ENCODE assay signal across 8 cellular contexts in the genomic region with DNA sequence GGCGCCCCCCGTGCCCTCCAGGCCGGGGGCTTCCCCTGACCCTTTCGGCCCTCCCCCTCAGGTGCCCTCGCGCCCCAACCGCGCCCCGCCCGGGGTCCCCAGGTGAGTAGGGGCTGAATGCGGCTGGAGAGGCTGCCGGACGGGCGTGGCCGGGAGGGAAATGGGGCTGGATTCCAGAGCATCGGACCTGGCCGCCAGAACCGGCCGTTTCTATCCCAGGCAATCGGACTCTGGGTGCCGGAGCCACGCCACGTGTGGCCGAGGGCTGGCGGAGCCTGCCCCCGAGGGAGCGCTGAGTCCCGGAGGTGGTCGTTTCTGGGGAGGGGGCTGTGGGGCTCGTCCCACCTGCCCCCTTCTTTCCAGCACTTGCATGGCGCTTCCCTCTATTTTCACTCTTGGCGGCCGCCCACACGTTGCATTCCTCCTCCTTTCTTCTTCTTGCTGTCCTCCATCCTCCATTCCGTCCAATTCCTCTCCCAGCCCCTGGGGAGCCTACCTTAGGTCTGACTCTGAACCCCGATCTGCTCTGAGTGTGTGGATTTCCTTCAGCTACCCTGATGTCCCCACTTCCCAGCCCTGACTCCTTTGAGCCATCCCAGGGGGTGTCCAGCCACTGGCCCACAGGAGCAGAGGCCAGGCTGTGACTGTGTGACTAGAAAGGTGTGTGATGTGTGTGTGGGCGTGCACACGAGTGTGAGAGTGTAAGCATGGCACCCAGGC. TPM values are rescaled to one million over a fixed set of nuclear protein-coding genes. Genes with fewer than 3 reads are reported as not detected.
DNase-seq lines count a peak whose midpoint lies in the region; ATAC-seq, FAIRE-seq and TF ChIP-seq lines count a peak whose summit lies in the region.

No MANE protein-coding gene starts in this region.

- peak overlapping the region; percentile 87 for H3K56ac ChIP-seq in mesendoderm (ENCODE audit: low read length)

- H3K9ac ChIP-seq in BLaER1 (peak overlapping the region; percentile 81), astrocyte (ENCODE audit: low read length) (peak overlapping the region; percentile 43), mesendoderm (ENCODE audit: low read length) (peak overlapping the region; percentile 69)

- H3K79me2 ChIP-seq in astrocyte (ENCODE audit: insufficient read depth, low read length): peaks cover 3% of the 10 kb centered on the region
- H3K79me2 ChIP-seq in mesendoderm (ENCODE audit: control insufficient read depth, insufficient read depth, low read length): no peaks in the 10 kb centered on the region

- H3K36me3 ChIP-seq in BLaER1 (peaks cover 21% of the 10 kb centered on the region; the same call in 1 of the 2 replicates), HEK293 (ENCODE audit: control insufficient read depth in 2 of 2, insufficient read depth in 1 of 2, low read length in 2 of 2) (peaks cover 0 to 27% of the 10 kb centered on the region in 2 experiments; a peak in 1 of 3 replicates), astrocyte (ENCODE audit: insufficient read depth, low read length) (no peaks in the 10 kb centered on the region), mesendoderm (ENCODE audit: control insufficient read depth, insufficient read depth, low read length) (no peaks in the 10 kb centered on the region)

- H3K36me3 Mint-ChIP-seq in astrocyte (ENCODE audit: low read depth, unreplicated experiment): peaks cover 18% of the 10 kb centered on the region

- no peak overlapping the region for H4K8ac ChIP-seq in mesendoderm (ENCODE audit: low read depth, low read length)

- H2BK120ac ChIP-seq in mesendoderm (ENCODE audit: low read depth, low read length): no peak overlapping the region

- no CpG with 5 or more reads among the region's 38 CpGs for WGBS in mesendoderm (ENCODE audit: extremely low coverage, insufficient coverage, low lambda C conversion rate)

- H3K4ac ChIP-seq in mesendoderm (ENCODE audit: low read depth, low read length): no peak overlapping the region

- H3K27me3 ChIP-seq in BLaER1 (peaks cover 12% of the 10 kb centered on the region; the same call in 1 of the 2 replicates), astrocyte (ENCODE audit: insufficient read depth, low read length) (no peaks in the 10 kb centered on the region), mesendoderm (ENCODE audit: insufficient read depth, low read length, poor library complexity) (no peaks in the 10 kb centered on the region)

- H4K5ac ChIP-seq in mesendoderm (ENCODE audit: low read length): no peak overlapping the region

- peak overlapping the region; percentile 81 for H3K27ac Mint-ChIP-seq in astrocyte (ENCODE audit: unreplicated experiment)

- H2AFZ ChIP-seq in astrocyte (ENCODE audit: low read depth, low read length): no peak overlapping the region

- no peak for TF ChIP-seq CTCF in HEK293 (tag by site-specific recombination; IDR thresholded peaks at IDR 0.05)
- no peak for TF ChIP-seq CTCF in astrocyte (IDR thresholded peaks at IDR 0.05; ENCODE audit: insufficient read depth, low read depth, low read length)

- FAIRE-seq in astrocyte (lab: Jason Lieb, UNC): no peak

- peaks cover 5% of the 10 kb centered on the region for H3K79me1 ChIP-seq in mesendoderm (ENCODE audit: low read length)

- H3K4me3 Mint-ChIP-seq in astrocyte (ENCODE audit: unreplicated experiment): peak overlapping the region; percentile 85

- H3K9me3 Mint-ChIP-seq in astrocyte (ENCODE audit: unreplicated experiment): no peaks in the 10 kb centered on the region

- H3K23ac ChIP-seq in mesendoderm (ENCODE audit: low read length): peak overlapping the region; percentile 97

- no peaks in the 10 kb centered on the region for H3K27me3 Mint-ChIP-seq in astrocyte (ENCODE audit: low read depth, unreplicated experiment)

- H3K4me3 ChIP-seq in BLaER1 (peak overlapping the region; percentile 80), HEK293 (ENCODE audit: low read depth, low read length) (peak overlapping the region; percentile 25), astrocyte (ENCODE audit: insufficient read depth, low read depth, low read length) (peak overlapping the region; percentile 51), mesendoderm (ENCODE audit: low read length) (peak overlapping the region; percentile 56)

- peaks cover 13% of the 10 kb centered on the region for H3K4me1 Mint-ChIP-seq in astrocyte (ENCODE audit: low read depth, unreplicated experiment)

- no peaks in the 10 kb centered on the region for H3K9me3 ChIP-seq in BLaER1
- no peaks in the 10 kb centered on the region for H3K9me3 ChIP-seq in HEK293 (ENCODE audit: control insufficient read depth, insufficient read depth, low read depth, low read length)
- no peaks in the 10 kb centered on the region for H3K9me3 ChIP-seq in astrocyte (ENCODE audit: insufficient read depth, low read depth, low read length)

- H4K20me1 ChIP-seq in BLaER1: peaks cover 24% of the 10 kb centered on the region
- H4K20me1 ChIP-seq in astrocyte (ENCODE audit: insufficient read depth, low read length): peaks cover 24% of the 10 kb centered on the region

- H2AK5ac ChIP-seq in mesendoderm (ENCODE audit: low read length): no peak overlapping the region

- POLR2A ChIA-PET in HEK293 (lab: Yijun Ruan, JAX): interaction anchor here (0.5 to 2.1 kb wide), 14 partner anchors 9 to 89 kb away, joined by 3 to 19 read pairs (median 3); a partner anchor contains a TSS

- H3K4me1 ChIP-seq in BLaER1: peaks cover 44% of the 10 kb centered on the region
- no peaks in the 10 kb centered on the region for H3K4me1 ChIP-seq in HEK293 (ENCODE audit: control insufficient read depth, insufficient read depth, low read length)
- peaks cover 16% of the 10 kb centered on the region for H3K4me1 ChIP-seq in astrocyte (ENCODE audit: insufficient read depth, low read length)
- peaks cover 5% of the 10 kb centered on the region for H3K4me1 ChIP-seq in mesendoderm (ENCODE audit: control insufficient read depth, low read depth, low read length)

- CTCF ChIA-PET in HEK293 (lab: Yijun Ruan, JAX): interaction anchor here (1.1 kb wide), 1 partner anchor 13 kb away, joined by 3 read pairs; no protein-coding TSS in a partner anchor

- DNase-seq in astrocyte (ENCODE audit: low read depth): no peak
- no peak for DNase-seq in mesendoderm
- DNase-seq in middle frontal gyrus (ENCODE audit: extremely low spot score, low spot score): no peak

- peak overlapping the region; percentile 40 for H3K18ac ChIP-seq in mesendoderm (ENCODE audit: low read length)

- no peak overlapping the region for H2BK5ac ChIP-seq in mesendoderm (ENCODE audit: low read length)

- H2BK15ac ChIP-seq in mesendoderm (replicated peaks; ENCODE audit: low read depth): no peak overlapping the region

- ATAC-seq in HG02970 (IDR thresholded peaks at IDR 0.05; ENCODE audit: low FRiP score, unreplicated experiment) (no peak), HG02798 (IDR thresholded peaks at IDR 0.05; ENCODE audit: poor library complexity, unreplicated experiment) (no peak), HG03571 (IDR thresholded peaks at IDR 0.05; ENCODE audit: unreplicated experiment) (no peak)

- peak overlapping the region; percentile 79 for H3K27ac ChIP-seq in BLaER1
- H3K27ac ChIP-seq in HEK293 (ENCODE audit: extremely low read depth, low read depth, low read length): no peak overlapping the region
- H3K27ac ChIP-seq in astrocyte (ENCODE audit: low read depth, low read length): no peak overlapping the region
- H3K27ac ChIP-seq in mesendoderm (ENCODE audit: low read depth, low read length): no peak overlapping the region

- H3K4me2 ChIP-seq in BLaER1: peak overlapping the region; percentile 100
- H3K4me2 ChIP-seq in astrocyte (ENCODE audit: low read length): peak overlapping the region; percentile 79
- peak overlapping the region; percentile 77 for H3K4me2 ChIP-seq in mesendoderm (ENCODE audit: low read length)

TF ChIP-seq in HEK293, 187 proteins besides CTCF, POLR2A, EP300 and RAD21:
- TF ChIP-seq HOXD13 (CRISPR knock-in tag; IDR thresholded peaks at IDR 0.05; ENCODE audit: borderline replicate concordance) (no peak), ZFHX2 (tag by site-specific recombination; conservative IDR thresholded peaks at IDR 0.05) (0 out of 2 replicates have a peak, but pooled peaks have one; percentile 11)
- TF ChIP-seq, protein P1, sequence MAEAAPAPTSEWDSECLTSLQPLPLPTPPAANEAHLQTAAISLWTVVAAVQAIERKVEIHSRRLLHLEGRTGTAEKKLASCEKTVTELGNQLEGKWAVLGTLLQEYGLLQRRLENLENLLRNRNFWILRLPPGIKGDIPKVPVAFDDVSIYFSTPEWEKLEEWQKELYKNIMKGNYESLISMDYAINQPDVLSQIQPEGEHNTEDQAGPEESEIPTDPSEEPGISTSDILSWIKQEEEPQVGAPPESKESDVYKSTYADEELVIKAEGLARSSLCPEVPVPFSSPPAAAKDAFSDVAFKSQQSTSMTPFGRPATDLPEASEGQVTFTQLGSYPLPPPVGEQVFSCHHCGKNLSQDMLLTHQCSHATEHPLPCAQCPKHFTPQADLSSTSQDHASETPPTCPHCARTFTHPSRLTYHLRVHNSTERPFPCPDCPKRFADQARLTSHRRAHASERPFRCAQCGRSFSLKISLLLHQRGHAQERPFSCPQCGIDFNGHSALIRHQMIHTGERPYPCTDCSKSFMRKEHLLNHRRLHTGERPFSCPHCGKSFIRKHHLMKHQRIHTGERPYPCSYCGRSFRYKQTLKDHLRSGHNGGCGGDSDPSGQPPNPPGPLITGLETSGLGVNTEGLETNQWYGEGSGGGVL (tag by site-specific recombination; IDR thresholded peaks at IDR 0.05): no peak

RNA-seq across cellular contexts. Expression of a gene that starts 24.8 kb away (rescaled TPM):
- 105 and 117 TPM in 2 replicates for total RNA-seq in astrocyte
- 27.1 TPM for polyA plus RNA-seq in mesendoderm (2013, experiment 1 of 2)
- 28.3 TPM for polyA plus RNA-seq in mesendoderm (2013, experiment 2 of 2)

RNA-seq across cellular contexts. Expression of a gene that starts 25.1 kb away (rescaled TPM):
- total RNA-seq in astrocyte: 29.2 and 30.8 TPM in 2 replicates
- 24.0 TPM for polyA plus RNA-seq in mesendoderm (2013, experiment 1 of 2)
- polyA plus RNA-seq in mesendoderm (2013, experiment 2 of 2): 25.1 TPM

RNA-seq across cellular contexts. Expression of a gene that starts 47.8 kb away (rescaled TPM):
- 29.7 and 37.6 TPM in 2 replicates for total RNA-seq in astrocyte
- polyA plus RNA-seq in mesendoderm (2013, experiment 1 of 2): 9.5 TPM
- polyA plus RNA-seq in mesendoderm (2013, experiment 2 of 2): 8.9 TPM

RNA-seq across cellular contexts. Expression of a gene that starts 59.6 kb away (rescaled TPM):
- total RNA-seq in astrocyte: 110 and 117 TPM in 2 replicates
- 108 TPM for polyA plus RNA-seq in mesendoderm (2013, experiment 1 of 2)
- 110 TPM for polyA plus RNA-seq in mesendoderm (2013, experiment 2 of 2)

Comparison
In these comparisons a context has a peak if more than half of its experiments do, and no peak if none do; other contexts are left out.
1. H3K4me3 ChIP-seq: peak in every context shown above with its lines; median percentile 80 in BLaER1; 56 in mesendoderm; 51 in astrocyte; 25 in HEK293.